Comparison of ENCODE assay signal across 27 cellular contexts in the genomic region with DNA sequence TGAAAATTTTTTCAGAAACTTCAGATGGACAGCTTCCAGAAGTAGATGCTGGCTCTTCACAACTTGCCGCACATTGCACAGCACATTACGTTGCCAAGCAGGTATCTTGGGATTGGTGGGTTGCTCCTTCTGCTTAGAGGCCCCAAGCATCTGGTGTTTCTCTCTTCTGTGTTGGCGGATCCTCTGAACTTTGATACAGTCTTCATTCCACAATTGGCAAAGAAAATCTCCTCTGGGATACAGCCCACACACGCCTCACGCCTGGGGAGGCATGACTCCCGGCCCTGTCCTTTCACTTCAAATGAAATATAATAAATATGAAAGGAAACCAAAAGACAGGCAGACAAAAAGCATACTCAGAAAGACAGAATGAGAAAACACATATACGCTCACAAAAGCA.
DNase-seq lines count a peak whose midpoint lies in the region; ATAC-seq, FAIRE-seq and TF ChIP-seq lines count a peak whose summit lies in the region.
"Had no signal": no experiment of that assay in that cellular context is flagged by ENCODE, and none has a peak within 500 bp of the region (broad histone marks: within the 10 kb centered on the region; RNA-seq: fewer than 3 reads in every experiment).

No MANE protein-coding gene starts in this region.

- TF ChIP-seq POLR2A in GM12892 (IDR thresholded peaks at IDR 0.05; ENCODE audit: low read depth, low read length), result no peak

- H3K27ac ChIP-seq in Karpas-422 (ENCODE audit: low read length), result no peak overlapping the region
- H3K27ac ChIP-seq: HL-60, KMS-11 had no signal

- ATAC-seq in left lobe of liver, result peak; percentile 45
- ATAC-seq in GM18520 (IDR thresholded peaks at IDR 0.05; ENCODE audit: unreplicated experiment), result no peak

- no TSS peak for BruUV-seq in Caco-2 (replicated peaks; lab: Mats Ljungman, UMichigan)

- DNase-seq in Caco-2, result no peak
- peak; percentile 59 for DNase-seq in amniotic epithelial cell (ENCODE audit: low read depth)
- no peak for DNase-seq in left lobe of liver (ENCODE audit: low spot score)
- DNase-seq in skeletal muscle cell (ENCODE audit: low read depth), result peak; percentile 52
- DNase-seq in Karpas-422, result no peak
- no peak for DNase-seq in GM12892 (ENCODE audit: insufficient read length)
- DNase-seq: AML-193; C1 segment of cervical spinal cord; CD4-positive, alpha-beta memory T cell; COR-L47; GOT3; NCI-H1048; NCI-H1417; NCI-H1694; NCI-H2029 treated with DMSO at 0.1 percent for 48 hours; NCI-H226; NCI-H510A; NCI-H69; RPMI8226; SHP77 had no signal

- peaks cover 56% of the 10 kb centered on the region for H3K4me1 ChIP-seq in Caco-2
- H3K4me1 ChIP-seq in Karpas-422 (ENCODE audit: low read length), result no peaks in the 10 kb centered on the region
- H3K4me1 ChIP-seq: HAP-1 had no signal

- no peak for FAIRE-seq in GM12892 (lab: Jason Lieb, UNC)
- FAIRE-seq: A204.1, G401.6 had no signal

- POLR2A ChIA-PET in Caco-2 (lab: Charles Lee), result no interaction called here

- H3K9me3 ChIP-seq in Caco-2, result no peaks in the 10 kb centered on the region; the same call in 1 of the 2 replicates
- no peaks in the 10 kb centered on the region for H3K9me3 ChIP-seq in Karpas-422 (ENCODE audit: low read length)
- H3K9me3 ChIP-seq: HAP-1 had no signal

- no peak overlapping the region for H3K9ac ChIP-seq in Karpas-422 (ENCODE audit: low read length)
- H3K9ac ChIP-seq: KMS-11 had no signal

- no peak for TF ChIP-seq CTCF in Caco-2 (IDR thresholded peaks at IDR 0.05; ENCODE audit: insufficient read depth in 1 of 2, low read depth in 1 of 2, low read length in 1 of 2, severe bottlenecking in 1 of 2, unreplicated experiment in 1 of 2)

- no peaks in the 10 kb centered on the region for H3K9me2 ChIP-seq in Karpas-422 (replicated peaks; ENCODE audit: insufficient read depth, low read length)

- no peak overlapping the region for H3K4me2 ChIP-seq in Karpas-422 (ENCODE audit: low read depth, low read length, poor library complexity, severe bottlenecking)
- H3K4me2 ChIP-seq: KMS-11 had no signal

- no peak overlapping the region for H2AFZ ChIP-seq in Karpas-422 (ENCODE audit: low read length)

- peaks cover 10% of the 10 kb centered on the region for H3K36me3 Mint-ChIP-seq in Caco-2 (ENCODE audit: insufficient read depth, unreplicated experiment)

- no peaks in the 10 kb centered on the region for H3K27me3 Mint-ChIP-seq in Caco-2 (ENCODE audit: insufficient read depth, unreplicated experiment)

- CTCF ChIA-PET in Caco-2 (lab: Charles Lee), result no interaction called here

- H3K4me3 Mint-ChIP-seq in Caco-2 (ENCODE audit: unreplicated experiment), result no peak overlapping the region
- H3K4me3 Mint-ChIP-seq: CD4-positive, alpha-beta memory T cell; IgD-negative memory B cell had no signal

- no peak overlapping the region for H3K4me3 ChIP-seq in Caco-2 (ENCODE audit: low read depth, low read length)
- H3K4me3 ChIP-seq in skeletal muscle cell (ENCODE audit: low read depth, low read length), result no peak overlapping the region
- no peak overlapping the region for H3K4me3 ChIP-seq in Karpas-422 (ENCODE audit: low read length)
- H3K4me3 ChIP-seq: HAP-1 had no signal

- H3K27ac Mint-ChIP-seq in Caco-2 (ENCODE audit: unreplicated experiment), result peak overlapping the region; percentile 62
- H3K27ac Mint-ChIP-seq: CD4-positive, alpha-beta memory T cell; IgD-negative memory B cell had no signal

- H3K27me3 ChIP-seq in Caco-2 (replicated peaks; ENCODE audit: control insufficient read depth, insufficient read depth, low read length) (no peaks in the 10 kb centered on the region), Karpas-422 (ENCODE audit: low read length) (no peaks in the 10 kb centered on the region)

- H4K20me1 ChIP-seq in Karpas-422 (ENCODE audit: insufficient read depth, low read depth, low read length), result no peaks in the 10 kb centered on the region

- H3K36me3 ChIP-seq in Caco-2 (ENCODE audit: control insufficient read depth, insufficient read depth, low read length) (no peaks in the 10 kb centered on the region), Karpas-422 (ENCODE audit: insufficient read depth, low read length) (no peaks in the 10 kb centered on the region)
- H3K36me3 ChIP-seq: HAP-1 had no signal

- intact Hi-C loops in Caco-2 (cut with micrococcal nuclease; ENCODE audit: unreplicated experiment), result no loop called here

- no peaks in the 10 kb centered on the region for H3K9me3 Mint-ChIP-seq in Caco-2 (ENCODE audit: unreplicated experiment)

- H3K79me2 ChIP-seq in Karpas-422 (ENCODE audit: low read length), result no peaks in the 10 kb centered on the region

- H3K4me1 Mint-ChIP-seq in Caco-2 (ENCODE audit: low read depth, unreplicated experiment), result peaks cover 36% of the 10 kb centered on the region
- H3K4me1 Mint-ChIP-seq: CD4-positive, alpha-beta memory T cell; IgD-negative memory B cell had no signal

Comparison
In these comparisons a context has a peak if more than half of its experiments do, and no peak if none do; other contexts are left out.
1. DNase-seq: peak in amniotic epithelial cell (single experiment) and skeletal muscle cell (single experiment); none in Caco-2 (0 of 2), left lobe of liver (single experiment), Karpas-422 (single experiment) and GM12892 (single experiment).